ENCODE assay signal across 1 cellular context in genomic region chr11:111785886-111786412, GRCh38.
TF ChIP-seq lines count a peak whose summit lies in the region.

No MANE protein-coding gene starts in this region.

TF ChIP-seq in HepG2, 621 proteins besides CTCF, POLR2A, EP300 and RAD21 (continued from another document and continues in another):
- no peak for TF ChIP-seq TOPORS (CRISPR knock-in tag; IDR thresholded peaks at IDR 0.05)
- TF ChIP-seq HNRNPK (IDR thresholded peaks at IDR 0.05; ENCODE audit: low read depth, low read length, poor library complexity, severe bottlenecking), result no peak
- no peak for TF ChIP-seq SNAPC2 (CRISPR knock-in tag; IDR thresholded peaks at IDR 0.05)
- no peak for TF ChIP-seq HNRNPLL (IDR thresholded peaks at IDR 0.05; ENCODE audit: low read depth, low read length, poor library complexity, severe bottlenecking)
- no peak for TF ChIP-seq ZNF550 (CRISPR knock-in tag; IDR thresholded peaks at IDR 0.05; ENCODE audit: borderline replicate concordance)
- TF ChIP-seq, protein P1, sequence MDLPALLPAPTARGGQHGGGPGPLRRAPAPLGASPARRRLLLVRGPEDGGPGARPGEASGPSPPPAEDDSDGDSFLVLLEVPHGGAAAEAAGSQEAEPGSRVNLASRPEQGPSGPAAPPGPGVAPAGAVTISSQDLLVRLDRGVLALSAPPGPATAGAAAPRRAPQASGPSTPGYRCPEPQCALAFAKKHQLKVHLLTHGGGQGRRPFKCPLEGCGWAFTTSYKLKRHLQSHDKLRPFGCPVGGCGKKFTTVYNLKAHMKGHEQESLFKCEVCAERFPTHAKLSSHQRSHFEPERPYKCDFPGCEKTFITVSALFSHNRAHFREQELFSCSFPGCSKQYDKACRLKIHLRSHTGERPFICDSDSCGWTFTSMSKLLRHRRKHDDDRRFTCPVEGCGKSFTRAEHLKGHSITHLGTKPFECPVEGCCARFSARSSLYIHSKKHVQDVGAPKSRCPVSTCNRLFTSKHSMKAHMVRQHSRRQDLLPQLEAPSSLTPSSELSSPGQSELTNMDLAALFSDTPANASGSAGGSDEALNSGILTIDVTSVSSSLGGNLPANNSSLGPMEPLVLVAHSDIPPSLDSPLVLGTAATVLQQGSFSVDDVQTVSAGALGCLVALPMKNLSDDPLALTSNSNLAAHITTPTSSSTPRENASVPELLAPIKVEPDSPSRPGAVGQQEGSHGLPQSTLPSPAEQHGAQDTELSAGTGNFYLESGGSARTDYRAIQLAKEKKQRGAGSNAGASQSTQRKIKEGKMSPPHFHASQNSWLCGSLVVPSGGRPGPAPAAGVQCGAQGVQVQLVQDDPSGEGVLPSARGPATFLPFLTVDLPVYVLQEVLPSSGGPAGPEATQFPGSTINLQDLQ (CRISPR knock-in tag; IDR thresholded peaks at IDR 0.05), result no peak
- TF ChIP-seq KLF6 (CRISPR knock-in tag; IDR thresholded peaks at IDR 0.05), result no peak
- no peak for TF ChIP-seq ZBED4 (CRISPR knock-in tag; IDR thresholded peaks at IDR 0.05; ENCODE audit: borderline replicate concordance)
- TF ChIP-seq, protein P2, sequence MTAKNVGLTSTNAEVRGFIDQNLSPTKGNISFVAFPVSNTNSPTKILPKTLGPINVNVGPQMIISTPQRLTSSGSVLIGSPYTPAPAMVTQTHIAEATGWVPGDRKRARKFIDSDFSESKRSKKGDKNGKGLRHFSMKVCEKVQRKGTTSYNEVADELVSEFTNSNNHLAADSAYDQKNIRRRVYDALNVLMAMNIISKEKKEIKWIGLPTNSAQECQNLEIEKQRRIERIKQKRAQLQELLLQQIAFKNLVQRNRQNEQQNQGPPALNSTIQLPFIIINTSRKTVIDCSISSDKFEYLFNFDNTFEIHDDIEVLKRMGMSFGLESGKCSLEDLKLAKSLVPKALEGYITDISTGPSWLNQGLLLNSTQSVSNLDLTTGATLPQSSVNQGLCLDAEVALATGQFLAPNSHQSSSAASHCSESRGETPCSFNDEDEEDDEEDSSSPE (CRISPR knock-in tag; IDR thresholded peaks at IDR 0.05), result no peak
- TF ChIP-seq, protein P3, sequence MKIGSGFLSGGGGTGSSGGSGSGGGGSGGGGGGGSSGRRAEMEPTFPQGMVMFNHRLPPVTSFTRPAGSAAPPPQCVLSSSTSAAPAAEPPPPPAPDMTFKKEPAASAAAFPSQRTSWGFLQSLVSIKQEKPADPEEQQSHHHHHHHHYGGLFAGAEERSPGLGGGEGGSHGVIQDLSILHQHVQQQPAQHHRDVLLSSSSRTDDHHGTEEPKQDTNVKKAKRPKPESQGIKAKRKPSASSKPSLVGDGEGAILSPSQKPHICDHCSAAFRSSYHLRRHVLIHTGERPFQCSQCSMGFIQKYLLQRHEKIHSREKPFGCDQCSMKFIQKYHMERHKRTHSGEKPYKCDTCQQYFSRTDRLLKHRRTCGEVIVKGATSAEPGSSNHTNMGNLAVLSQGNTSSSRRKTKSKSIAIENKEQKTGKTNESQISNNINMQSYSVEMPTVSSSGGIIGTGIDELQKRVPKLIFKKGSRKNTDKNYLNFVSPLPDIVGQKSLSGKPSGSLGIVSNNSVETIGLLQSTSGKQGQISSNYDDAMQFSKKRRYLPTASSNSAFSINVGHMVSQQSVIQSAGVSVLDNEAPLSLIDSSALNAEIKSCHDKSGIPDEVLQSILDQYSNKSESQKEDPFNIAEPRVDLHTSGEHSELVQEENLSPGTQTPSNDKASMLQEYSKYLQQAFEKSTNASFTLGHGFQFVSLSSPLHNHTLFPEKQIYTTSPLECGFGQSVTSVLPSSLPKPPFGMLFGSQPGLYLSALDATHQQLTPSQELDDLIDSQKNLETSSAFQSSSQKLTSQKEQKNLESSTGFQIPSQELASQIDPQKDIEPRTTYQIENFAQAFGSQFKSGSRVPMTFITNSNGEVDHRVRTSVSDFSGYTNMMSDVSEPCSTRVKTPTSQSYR (CRISPR knock-in tag; IDR thresholded peaks at IDR 0.05; ENCODE audit: borderline replicate concordance), result no peak
- TF ChIP-seq HNF4G (IDR thresholded peaks at IDR 0.05; ENCODE audit: borderline replicate concordance, low read depth, low read length), result 0 out of 2 replicates have a peak, but pooled peaks have one; percentile 16
- no peak for TF ChIP-seq HNF4G (CRISPR knock-in tag; IDR thresholded peaks at IDR 0.05; ENCODE audit: borderline replicate concordance, low read depth)
- no peak for TF ChIP-seq ZNF251 (CRISPR knock-in tag; IDR thresholded peaks at IDR 0.05)
- no peak for TF ChIP-seq ZNF724P (CRISPR knock-in tag; IDR thresholded peaks at IDR 0.05; ENCODE audit: borderline replicate concordance)
- TF ChIP-seq HIVEP1 (CRISPR knock-in tag; IDR thresholded peaks at IDR 0.05), result no peak
- no peak for TF ChIP-seq MEF2D (CRISPR knock-in tag; IDR thresholded peaks at IDR 0.05)
- TF ChIP-seq RFXANK (CRISPR knock-in tag; IDR thresholded peaks at IDR 0.05), result no peak
- TF ChIP-seq SSRP1 (CRISPR knock-in tag; IDR thresholded peaks at IDR 0.05), result no peak
- no peak for TF ChIP-seq ZNF567 (CRISPR knock-in tag; IDR thresholded peaks at IDR 0.05; ENCODE audit: borderline replicate concordance)
- TF ChIP-seq AKAP8 (CRISPR knock-in tag; IDR thresholded peaks at IDR 0.05), result no peak
- TF ChIP-seq, protein P4, sequence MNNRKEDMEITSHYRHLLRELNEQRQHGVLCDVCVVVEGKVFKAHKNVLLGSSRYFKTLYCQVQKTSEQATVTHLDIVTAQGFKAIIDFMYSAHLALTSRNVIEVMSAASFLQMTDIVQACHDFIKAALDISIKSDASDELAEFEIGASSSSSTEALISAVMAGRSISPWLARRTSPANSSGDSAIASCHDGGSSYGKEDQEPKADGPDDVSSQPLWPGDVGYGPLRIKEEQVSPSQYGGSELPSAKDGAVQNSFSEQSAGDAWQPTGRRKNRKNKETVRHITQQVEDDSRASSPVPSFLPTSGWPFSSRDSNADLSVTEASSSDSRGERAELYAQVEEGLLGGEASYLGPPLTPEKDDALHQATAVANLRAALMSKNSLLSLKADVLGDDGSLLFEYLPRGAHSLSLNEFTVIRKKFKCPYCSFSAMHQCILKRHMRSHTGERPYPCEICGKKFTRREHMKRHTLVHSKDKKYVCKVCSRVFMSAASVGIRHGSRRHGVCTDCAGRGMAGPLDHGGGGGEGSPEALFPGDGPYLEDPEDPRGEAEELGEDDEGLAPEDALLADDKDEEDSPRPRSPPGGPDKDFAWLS (CRISPR knock-in tag; IDR thresholded peaks at IDR 0.05; ENCODE audit: borderline replicate concordance), result no peak
- TF ChIP-seq TAF1 (CRISPR knock-in tag; IDR thresholded peaks at IDR 0.05), result no peak
- TF ChIP-seq KAT8 (CRISPR knock-in tag; IDR thresholded peaks at IDR 0.05), result 0 out of 2 replicates have a peak, but pooled peaks have one; percentile 43
- no peak for TF ChIP-seq ZNF766 (CRISPR knock-in tag; IDR thresholded peaks at IDR 0.05; ENCODE audit: borderline replicate concordance)
- no peak for TF ChIP-seq MBNL3 (CRISPR knock-in tag; conservative IDR thresholded peaks at IDR 0.05)
- TF ChIP-seq NR2F6 (IDR thresholded peaks at IDR 0.05), result peak; percentile 40; the same call in 1 of the 2 replicates
- TF ChIP-seq NR2F6 (CRISPR knock-in tag; IDR thresholded peaks at IDR 0.05), result no peak; the same call in 1 of the 2 replicates
- TF ChIP-seq BHLHE40 (IDR thresholded peaks at IDR 0.05; ENCODE audit: low read length), result no peak
- TF ChIP-seq KAT2B (IDR thresholded peaks at IDR 0.05; ENCODE audit: borderline replicate concordance, low read depth, low read length), result no peak
- TF ChIP-seq ARID2 (CRISPR knock-in tag; IDR thresholded peaks at IDR 0.05; ENCODE audit: borderline replicate concordance), result no peak
- TF ChIP-seq ZNF83 (CRISPR knock-in tag; IDR thresholded peaks at IDR 0.05; ENCODE audit: borderline replicate concordance), result no peak
- TF ChIP-seq MZF1 (CRISPR knock-in tag; IDR thresholded peaks at IDR 0.05; ENCODE audit: borderline replicate concordance), result no peak
- TF ChIP-seq RBM22 (optimal IDR thresholded peaks at IDR 0.05; ENCODE audit: low read length), result no peak
- no peak for TF ChIP-seq XRCC5 (optimal IDR thresholded peaks at IDR 0.05; ENCODE audit: low read length)
- no peak for TF ChIP-seq FOXK2 (IDR thresholded peaks at IDR 0.05)
- TF ChIP-seq RNF219 (CRISPR knock-in tag; IDR thresholded peaks at IDR 0.05), result no peak
- TF ChIP-seq ZUFSP (CRISPR knock-in tag; IDR thresholded peaks at IDR 0.05; ENCODE audit: borderline replicate concordance), result no peak
- TF ChIP-seq BATF2 (CRISPR knock-in tag; IDR thresholded peaks at IDR 0.05), result no peak
- no peak for TF ChIP-seq NFKB2 (CRISPR knock-in tag; IDR thresholded peaks at IDR 0.05; ENCODE audit: borderline replicate concordance)
- no peak for TF ChIP-seq ZNF570 (CRISPR knock-in tag; IDR thresholded peaks at IDR 0.05; ENCODE audit: borderline replicate concordance)
- TF ChIP-seq ELF4 (CRISPR knock-in tag; IDR thresholded peaks at IDR 0.05; ENCODE audit: borderline replicate concordance), result no peak
- no peak for TF ChIP-seq FOXM1 (CRISPR knock-in tag; IDR thresholded peaks at IDR 0.05)
- TF ChIP-seq ZNF878 (CRISPR knock-in tag; IDR thresholded peaks at IDR 0.05), result no peak
- TF ChIP-seq SALL2 (CRISPR knock-in tag; IDR thresholded peaks at IDR 0.05), result no peak
- TF ChIP-seq, protein P5, sequence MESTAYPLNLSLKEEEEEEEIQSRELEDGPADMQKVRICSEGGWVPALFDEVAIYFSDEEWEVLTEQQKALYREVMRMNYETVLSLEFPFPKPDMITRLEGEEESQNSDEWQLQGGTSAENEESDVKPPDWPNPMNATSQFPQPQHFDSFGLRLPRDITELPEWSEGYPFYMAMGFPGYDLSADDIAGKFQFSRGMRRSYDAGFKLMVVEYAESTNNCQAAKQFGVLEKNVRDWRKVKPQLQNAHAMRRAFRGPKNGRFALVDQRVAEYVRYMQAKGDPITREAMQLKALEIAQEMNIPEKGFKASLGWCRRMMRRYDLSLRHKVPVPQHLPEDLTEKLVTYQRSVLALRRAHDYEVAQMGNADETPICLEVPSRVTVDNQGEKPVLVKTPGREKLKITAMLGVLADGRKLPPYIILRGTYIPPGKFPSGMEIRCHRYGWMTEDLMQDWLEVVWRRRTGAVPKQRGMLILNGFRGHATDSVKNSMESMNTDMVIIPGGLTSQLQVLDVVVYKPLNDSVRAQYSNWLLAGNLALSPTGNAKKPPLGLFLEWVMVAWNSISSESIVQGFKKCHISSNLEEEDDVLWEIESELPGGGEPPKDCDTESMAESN (CRISPR knock-in tag; conservative IDR thresholded peaks at IDR 0.05), result no peak
